12 cellular contexts compared by ENCODE assay signal in genomic region chr4:102779204-102779603, GRCh38.
"Had no signal": no experiment of that assay in that cellular context is flagged by ENCODE, and none has a peak within 500 bp of the region (broad histone marks: within the 10 kb centered on the region; RNA-seq: fewer than 3 reads in every experiment).

No MANE protein-coding gene starts in this region.

- H3K36me3 Mint-ChIP-seq: natural killer cell; stimulated activated naive B cell treated with anti-CD40 and anti-IgM and Interleukin-4, amounts not matched to agents 10 μg/mL and 1 μg/mL and 100 μg/mL, for 72 hours had no signal

- H3K27me3 Mint-ChIP-seq: stimulated activated naive B cell treated with anti-CD40 and anti-IgM and Interleukin-4, amounts not matched to agents 10 μg/mL and 1 μg/mL and 100 μg/mL, for 72 hours had no signal

- H3K9me3 ChIP-seq: prostate gland, transverse colon had no signal

- H3K4me3 ChIP-seq: lung, prostate gland, smooth muscle cell had no signal

- H3K4me3 Mint-ChIP-seq: activated CD8-positive, alpha-beta T cell treated with anti-CD3 and anti-CD28 coated beads, Interleukin-2, amount 10 ng/mL, durations not matched to agents 7 days and 5 days; natural killer cell had no signal

- DNase-seq: activated CD4-positive, alpha-beta T cell treated with anti-CD3 and anti-CD28 coated beads for 48 hours; activated CD8-positive, alpha-beta memory T cell treated with anti-CD3 and anti-CD28 coated beads, Interleukin-2, amount 50 U/mL, for 48 hours; activated CD8-positive, alpha-beta T cell treated with anti-CD3 and anti-CD28 coated beads, Interleukin-2, amount 10 ng/mL, durations not matched to agents 7 days and 5 days; activated naive CD4-positive, alpha-beta T cell treated with Interleukin-2 at 50 U/mL for 16 hours; effector memory CD4-positive, alpha-beta T cell; natural killer cell; stimulated activated CD4-positive, alpha-beta T cell treated with anti-CD3 and anti-CD28 coated beads, Interleukin-1b, Interleukin-23, amount 100 ng/mL, for 48 hours; stimulated activated naive B cell treated with anti-CD40 and anti-IgM and Interleukin-4, amounts not matched to agents 10 μg/mL and 1 μg/mL and 100 μg/mL, for 72 hours had no signal

- H3K27me3 ChIP-seq: transverse colon had no signal

- H3K4me1 ChIP-seq: prostate gland had no signal

- H3K4me1 Mint-ChIP-seq: natural killer cell; stimulated activated naive B cell treated with anti-CD40 and anti-IgM and Interleukin-4, amounts not matched to agents 10 μg/mL and 1 μg/mL and 100 μg/mL, for 72 hours had no signal

- H3K36me3 ChIP-seq: prostate gland, transverse colon had no signal

- H3K4me2 ChIP-seq: smooth muscle cell had no signal

- H3K27ac ChIP-seq: prostate gland, transverse colon had no signal

- H3K27ac Mint-ChIP-seq: activated CD8-positive, alpha-beta T cell treated with anti-CD3 and anti-CD28 coated beads, Interleukin-2, amount 10 ng/mL, durations not matched to agents 7 days and 5 days; natural killer cell; stimulated activated naive B cell treated with anti-CD40 and anti-IgM and Interleukin-4, amounts not matched to agents 10 μg/mL and 1 μg/mL and 100 μg/mL, for 72 hours had no signal

- H3K9me3 Mint-ChIP-seq: natural killer cell; stimulated activated naive B cell treated with anti-CD40 and anti-IgM and Interleukin-4, amounts not matched to agents 10 μg/mL and 1 μg/mL and 100 μg/mL, for 72 hours had no signal
